In genomic region chr12:116276433-116277216, GRCh38 we compare ENCODE assay signal across 8 cellular contexts. TPM values are rescaled to one million over a fixed set of nuclear protein-coding genes. Genes with fewer than 3 reads are reported as not detected.
DNase-seq lines count a peak whose midpoint lies in the region; ATAC-seq and TF ChIP-seq lines count a peak whose summit lies in the region.

No MANE protein-coding gene starts in this region.

- no peaks in the 10 kb centered on the region for H3K36me3 ChIP-seq in spleen

- H3K9me3 ChIP-seq in spleen: no peaks in the 10 kb centered on the region

- no peak for TF ChIP-seq POLR2A in spleen (IDR thresholded peaks at IDR 0.05)

- no peaks in the 10 kb centered on the region for H3K27me3 ChIP-seq in spleen (replicated peaks in 1 of 7)

- peak overlapping the region; percentile 90 for H3K27ac Mint-ChIP-seq in activated B cell treated with CpG ODN at 0.5 μM for 24 hours

- in situ Hi-C loops in GM13977 (cut with MboI; ENCODE audit: low pct_unique_long_range_greater_than_20kb, low sequenced_read_pairs, unreplicated experiment): loop anchor here (25.0 kb wide), 1 partner anchor 286 kb away; the partner anchor contains the start of gene MAP1LC3B2

- peak; percentile 22 for ATAC-seq in HG02870 (IDR thresholded peaks at IDR 0.05; ENCODE audit: unreplicated experiment)
- peak; percentile 40 for ATAC-seq in activated B cell treated with CpG ODN at 0.5 μM for 24 hours (ENCODE audit: low read depth)

- CTCF ChIA-PET in activated B cell treated with CpG ODN at 0.5 μM for 24 hours (lab: Charles Lee): interaction anchor here (0.7 to 2.3 kb wide), 14 partner anchors 9 to 433 kb away, joined by 3 to 13 read pairs (median 4); partner anchors contain the start of gene MAP1LC3B2

- WGBS in spleen, 5 donors: 0 to 1% (median 1%) methylated on average over 48 to 73 of the region's 73 CpGs

- H3K36me3 Mint-ChIP-seq in activated B cell treated with CpG ODN at 0.5 μM for 24 hours (ENCODE audit: low read depth): peaks cover 15% of the 10 kb centered on the region

- no peak for TF ChIP-seq CTCF in GM13977 (IDR thresholded peaks at IDR 0.05; ENCODE audit: extremely low read depth, insufficient read depth, missing control alignments)
- no peak for TF ChIP-seq CTCF in activated B cell treated with CpG ODN at 0.5 μM for 24 hours (IDR thresholded peaks at IDR 0.05)
- peak in 1 of 11 experiments; percentile 1 for TF ChIP-seq CTCF in spleen (IDR thresholded peaks at IDR 0.05 in 8 of 11, conservative IDR thresholded peaks at IDR 0.05 in 3 of 11)

- H3K4me3 Mint-ChIP-seq in activated B cell treated with CpG ODN at 0.5 μM for 24 hours: peak overlapping the region; percentile 92

- no peaks in the 10 kb centered on the region for H3K9me3 Mint-ChIP-seq in activated B cell treated with CpG ODN at 0.5 μM for 24 hours

- H3K4me1 Mint-ChIP-seq in activated B cell treated with CpG ODN at 0.5 μM for 24 hours: peaks cover 45% of the 10 kb centered on the region

- POLR2A ChIA-PET in activated B cell treated with CpG ODN at 0.5 μM for 24 hours (lab: Charles Lee): interaction anchor here (0.6 to 5.3 kb wide), 19 partner anchors 10 to 418 kb away, joined by 3 to 40 read pairs (median 8); partner anchors contain the start of gene MAP1LC3B2

- H3K4me3 ChIP-seq in spleen: peak overlapping the region; percentile 63 to 88 (median 70)

- no peaks in the 10 kb centered on the region for H3K27me3 Mint-ChIP-seq in activated B cell treated with CpG ODN at 0.5 μM for 24 hours

- peaks cover 28 to 77% (median 53%) of the 10 kb centered on the region in 6 donors for H3K4me1 ChIP-seq in spleen

- peak overlapping the region; percentile 90 for H3K27ac ChIP-seq in caudate nucleus (ENCODE audit: low read depth, low read length)
- H3K27ac ChIP-seq in spleen: peak overlapping the region; percentile 82 to 99 (median 96)

- DNase-seq in GM13977 (ENCODE audit: low spot score) (peak; percentile 63), NCI-H2029 (lab: John Stamatoyannopoulos, UW) (peak; percentile 68), activated B cell treated with CpG ODN at 0.5 μM for 24 hours (peak; percentile 62), caudate nucleus (lab: John Stamatoyannopoulos, UW) (peak in 54 of 61 donors; percentile 10 to 86 (median 57)), inferior parietal cortex (ENCODE audit: extremely low spot score) (peak; percentile 76), spleen (peak; percentile 95), GF-D8 (lab: John Stamatoyannopoulos, UW) (no peak)

- intact Hi-C loops in activated B cell treated with CpG ODN at 0.5 μM for 24 hours (cut with micrococcal nuclease) (loop anchor here (1.0 to 5.0 kb wide), 13 partner anchors 8 to 462 kb away; partner anchors contain the start of genes MAP1LC3B2, RNFT2 and SPRING1), spleen (cut with DNase I; ENCODE audit: low total_unique reads) (loop anchor here (10.0 kb wide), 2 partner anchors 328 to 398 kb away; no protein-coding TSS in a partner anchor)

RNA-seq across cellular contexts. Expression of gene MED13L, which starts 0.9 kb away (rescaled TPM):
- total RNA-seq in activated B cell treated with CpG ODN at 0.5 μM for 24 hours (164 and 183 TPM in 2 replicates), spleen (100 to 1,000 TPM; 184 to 255 (median 205) TPM)
- polyA plus RNA-seq in spleen: 10 to 100 TPM; 13.4 to 14.7 (median 14.4) TPM
